Comparison of ENCODE assay signal across 19 cellular contexts in genomic region chr4:172725581-172725980, GRCh38.
DNase-seq lines count a peak whose midpoint lies in the region; ATAC-seq and TF ChIP-seq lines count a peak whose summit lies in the region.
"Had no signal": no experiment of that assay in that cellular context is flagged by ENCODE, and none has a peak within 500 bp of the region (broad histone marks: within the 10 kb centered on the region; RNA-seq: fewer than 3 reads in every experiment).

No MANE protein-coding gene starts in this region.

- no peaks in the 10 kb centered on the region for H3K27me3 Mint-ChIP-seq in mesothelial cell of epicardium (ENCODE audit: low read depth)
- H3K27me3 Mint-ChIP-seq: central memory CD8-positive, alpha-beta T cell had no signal

- DNase-seq in EL (peak; percentile 47), Peyer's patch (no peak), fibroblast of pulmonary artery (ENCODE audit: low read depth) (peak; percentile 11), renal cortical epithelial cell (ENCODE audit: low read depth) (peak; percentile 64), mesothelial cell of epicardium (ENCODE audit: low spot score in 2 of 2, unreplicated experiment in 2 of 2) (no peak), omental fat pad (ENCODE audit: low spot score) (no peak), A172 (ENCODE audit: low spot score) (no peak)
- no peak for DNase-seq in activated CD4-positive, alpha-beta T cell treated with anti-CD3 and anti-CD28 coated beads for 4 hours
- DNase-seq: activated effector memory CD4-positive, alpha-beta T cell treated with Interleukin-2 at 50 U/mL for 16 hours; amniotic stem cell; effector memory CD4-positive, alpha-beta T cell; foreskin keratinocyte; Karpas-422; left ventricle myocardium superior; right cardiac atrium; T-helper 9 cell; upper lobe of right lung had no signal

- H3K4me3 ChIP-seq in Peyer's patch = peak overlapping the region in 1 of 4 donors; percentile 12
- no peak overlapping the region for H3K4me3 ChIP-seq in fibroblast of pulmonary artery (replicated peaks; ENCODE audit: low read depth, low read length)
- H3K4me3 ChIP-seq: stomach, upper lobe of right lung had no signal

- no peaks in the 10 kb centered on the region for H3K36me3 Mint-ChIP-seq in mesothelial cell of epicardium

- H3K9me3 ChIP-seq in Peyer's patch = no peaks in the 10 kb centered on the region
- H3K9me3 ChIP-seq: stomach, upper lobe of right lung had no signal

- no peaks in the 10 kb centered on the region for H3K36me3 ChIP-seq in Peyer's patch
- H3K36me3 ChIP-seq: stomach, upper lobe of right lung had no signal

- H3K4me1 Mint-ChIP-seq in mesothelial cell of epicardium = no peaks in the 10 kb centered on the region
- H3K4me1 Mint-ChIP-seq: central memory CD8-positive, alpha-beta T cell had no signal

- H3K9me3 Mint-ChIP-seq in mesothelial cell of epicardium = peaks cover 24% of the 10 kb centered on the region

- H3K27me3 ChIP-seq in Peyer's patch = no peaks in the 10 kb centered on the region
- H3K27me3 ChIP-seq: foreskin keratinocyte, stomach, upper lobe of right lung had no signal

- no peak overlapping the region for H3K4me3 Mint-ChIP-seq in mesothelial cell of epicardium
- H3K4me3 Mint-ChIP-seq: central memory CD8-positive, alpha-beta T cell had no signal

- peaks cover 0 to 6% (median 0%) of the 10 kb centered on the region in 4 donors for H3K4me1 ChIP-seq in Peyer's patch
- H3K4me1 ChIP-seq: foreskin keratinocyte, upper lobe of right lung had no signal

- ATAC-seq in omental fat pad (ENCODE audit: low FRiP score) = no peak
- ATAC-seq: foreskin keratinocyte, left ventricle myocardium superior, right cardiac atrium, upper lobe of right lung had no signal

- no peak for TF ChIP-seq POLR2A in Peyer's patch (IDR thresholded peaks at IDR 0.05)

- H3K27ac Mint-ChIP-seq in mesothelial cell of epicardium = no peak overlapping the region

- peak overlapping the region in 3 of 4 donors; percentile 41 to 81 (median 70) for H3K27ac ChIP-seq in Peyer's patch
- H3K27ac ChIP-seq: foreskin keratinocyte, upper lobe of right lung had no signal

- TF ChIP-seq CTCF in Peyer's patch (IDR thresholded peaks at IDR 0.05) (no peak), fibroblast of pulmonary artery (IDR thresholded peaks at IDR 0.05; ENCODE audit: low read length, missing control alignments) (no peak), mesothelial cell of epicardium (IDR thresholded peaks at IDR 0.05; ENCODE audit: unreplicated experiment) (no peak), omental fat pad (IDR thresholded peaks at IDR 0.05) (no peak)

Comparison
In these comparisons a context has a peak if more than half of its experiments do, and no peak if none do; other contexts are left out.
1. DNase-seq: peak in EL (single experiment), fibroblast of pulmonary artery (single experiment) and renal cortical epithelial cell (single experiment); none in Peyer's patch (0 of 3), activated CD4-positive, alpha-beta T cell treated with anti-CD3 and anti-CD28 coated beads for 4 hours (0 of 2), mesothelial cell of epicardium (0 of 2), omental fat pad (single experiment) and A172 (single experiment).